1 cellular context compared by ENCODE assay signal in the genomic region with DNA sequence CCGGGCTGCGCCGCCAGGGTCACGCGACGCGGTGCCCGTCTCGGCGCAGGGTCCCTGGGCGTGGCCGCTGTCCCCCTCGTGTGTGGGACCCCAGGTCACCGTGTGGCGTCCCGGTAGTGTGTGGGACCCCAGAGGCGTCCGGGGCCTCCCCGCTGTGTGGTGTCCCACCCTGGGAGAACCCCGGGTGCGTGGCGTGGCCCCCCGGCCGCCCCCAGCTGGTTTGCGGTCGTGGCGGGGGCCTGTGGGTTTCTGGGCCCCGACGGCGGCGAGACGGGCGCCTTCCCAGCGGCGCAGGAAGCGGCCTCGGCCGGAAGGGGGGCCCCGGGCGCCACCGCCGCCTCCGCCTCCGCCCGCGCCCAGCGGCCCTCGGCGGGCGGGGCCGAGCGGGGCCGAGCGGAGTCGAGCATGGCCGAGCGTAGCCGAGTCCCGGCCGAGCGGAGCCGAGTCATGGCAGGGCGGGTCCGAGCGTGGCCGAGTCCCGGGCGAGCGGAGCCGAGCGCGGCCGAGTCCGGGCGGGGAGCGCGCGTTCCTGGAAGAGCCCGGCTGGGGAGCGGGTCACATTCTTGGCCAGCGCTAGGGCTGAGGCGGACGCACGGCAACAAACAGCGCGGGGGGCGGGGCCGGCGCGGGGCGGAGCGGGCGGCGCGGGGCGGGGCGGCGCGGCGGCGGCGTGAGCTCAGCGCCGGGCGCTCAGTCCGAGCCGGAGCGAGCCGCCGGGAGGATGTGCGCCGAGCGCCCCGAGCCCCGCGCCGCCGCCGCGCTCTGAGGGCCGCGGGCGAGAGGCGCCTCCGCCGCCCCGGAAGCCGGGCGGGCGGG.
TF ChIP-seq lines count a peak whose summit lies in the region.

No MANE protein-coding gene starts in this region.

TF ChIP-seq in K562, 482 proteins besides CTCF, POLR2A, EP300 and RAD21 (continued from another document and continues in another):
- TF ChIP-seq, protein P1, sequence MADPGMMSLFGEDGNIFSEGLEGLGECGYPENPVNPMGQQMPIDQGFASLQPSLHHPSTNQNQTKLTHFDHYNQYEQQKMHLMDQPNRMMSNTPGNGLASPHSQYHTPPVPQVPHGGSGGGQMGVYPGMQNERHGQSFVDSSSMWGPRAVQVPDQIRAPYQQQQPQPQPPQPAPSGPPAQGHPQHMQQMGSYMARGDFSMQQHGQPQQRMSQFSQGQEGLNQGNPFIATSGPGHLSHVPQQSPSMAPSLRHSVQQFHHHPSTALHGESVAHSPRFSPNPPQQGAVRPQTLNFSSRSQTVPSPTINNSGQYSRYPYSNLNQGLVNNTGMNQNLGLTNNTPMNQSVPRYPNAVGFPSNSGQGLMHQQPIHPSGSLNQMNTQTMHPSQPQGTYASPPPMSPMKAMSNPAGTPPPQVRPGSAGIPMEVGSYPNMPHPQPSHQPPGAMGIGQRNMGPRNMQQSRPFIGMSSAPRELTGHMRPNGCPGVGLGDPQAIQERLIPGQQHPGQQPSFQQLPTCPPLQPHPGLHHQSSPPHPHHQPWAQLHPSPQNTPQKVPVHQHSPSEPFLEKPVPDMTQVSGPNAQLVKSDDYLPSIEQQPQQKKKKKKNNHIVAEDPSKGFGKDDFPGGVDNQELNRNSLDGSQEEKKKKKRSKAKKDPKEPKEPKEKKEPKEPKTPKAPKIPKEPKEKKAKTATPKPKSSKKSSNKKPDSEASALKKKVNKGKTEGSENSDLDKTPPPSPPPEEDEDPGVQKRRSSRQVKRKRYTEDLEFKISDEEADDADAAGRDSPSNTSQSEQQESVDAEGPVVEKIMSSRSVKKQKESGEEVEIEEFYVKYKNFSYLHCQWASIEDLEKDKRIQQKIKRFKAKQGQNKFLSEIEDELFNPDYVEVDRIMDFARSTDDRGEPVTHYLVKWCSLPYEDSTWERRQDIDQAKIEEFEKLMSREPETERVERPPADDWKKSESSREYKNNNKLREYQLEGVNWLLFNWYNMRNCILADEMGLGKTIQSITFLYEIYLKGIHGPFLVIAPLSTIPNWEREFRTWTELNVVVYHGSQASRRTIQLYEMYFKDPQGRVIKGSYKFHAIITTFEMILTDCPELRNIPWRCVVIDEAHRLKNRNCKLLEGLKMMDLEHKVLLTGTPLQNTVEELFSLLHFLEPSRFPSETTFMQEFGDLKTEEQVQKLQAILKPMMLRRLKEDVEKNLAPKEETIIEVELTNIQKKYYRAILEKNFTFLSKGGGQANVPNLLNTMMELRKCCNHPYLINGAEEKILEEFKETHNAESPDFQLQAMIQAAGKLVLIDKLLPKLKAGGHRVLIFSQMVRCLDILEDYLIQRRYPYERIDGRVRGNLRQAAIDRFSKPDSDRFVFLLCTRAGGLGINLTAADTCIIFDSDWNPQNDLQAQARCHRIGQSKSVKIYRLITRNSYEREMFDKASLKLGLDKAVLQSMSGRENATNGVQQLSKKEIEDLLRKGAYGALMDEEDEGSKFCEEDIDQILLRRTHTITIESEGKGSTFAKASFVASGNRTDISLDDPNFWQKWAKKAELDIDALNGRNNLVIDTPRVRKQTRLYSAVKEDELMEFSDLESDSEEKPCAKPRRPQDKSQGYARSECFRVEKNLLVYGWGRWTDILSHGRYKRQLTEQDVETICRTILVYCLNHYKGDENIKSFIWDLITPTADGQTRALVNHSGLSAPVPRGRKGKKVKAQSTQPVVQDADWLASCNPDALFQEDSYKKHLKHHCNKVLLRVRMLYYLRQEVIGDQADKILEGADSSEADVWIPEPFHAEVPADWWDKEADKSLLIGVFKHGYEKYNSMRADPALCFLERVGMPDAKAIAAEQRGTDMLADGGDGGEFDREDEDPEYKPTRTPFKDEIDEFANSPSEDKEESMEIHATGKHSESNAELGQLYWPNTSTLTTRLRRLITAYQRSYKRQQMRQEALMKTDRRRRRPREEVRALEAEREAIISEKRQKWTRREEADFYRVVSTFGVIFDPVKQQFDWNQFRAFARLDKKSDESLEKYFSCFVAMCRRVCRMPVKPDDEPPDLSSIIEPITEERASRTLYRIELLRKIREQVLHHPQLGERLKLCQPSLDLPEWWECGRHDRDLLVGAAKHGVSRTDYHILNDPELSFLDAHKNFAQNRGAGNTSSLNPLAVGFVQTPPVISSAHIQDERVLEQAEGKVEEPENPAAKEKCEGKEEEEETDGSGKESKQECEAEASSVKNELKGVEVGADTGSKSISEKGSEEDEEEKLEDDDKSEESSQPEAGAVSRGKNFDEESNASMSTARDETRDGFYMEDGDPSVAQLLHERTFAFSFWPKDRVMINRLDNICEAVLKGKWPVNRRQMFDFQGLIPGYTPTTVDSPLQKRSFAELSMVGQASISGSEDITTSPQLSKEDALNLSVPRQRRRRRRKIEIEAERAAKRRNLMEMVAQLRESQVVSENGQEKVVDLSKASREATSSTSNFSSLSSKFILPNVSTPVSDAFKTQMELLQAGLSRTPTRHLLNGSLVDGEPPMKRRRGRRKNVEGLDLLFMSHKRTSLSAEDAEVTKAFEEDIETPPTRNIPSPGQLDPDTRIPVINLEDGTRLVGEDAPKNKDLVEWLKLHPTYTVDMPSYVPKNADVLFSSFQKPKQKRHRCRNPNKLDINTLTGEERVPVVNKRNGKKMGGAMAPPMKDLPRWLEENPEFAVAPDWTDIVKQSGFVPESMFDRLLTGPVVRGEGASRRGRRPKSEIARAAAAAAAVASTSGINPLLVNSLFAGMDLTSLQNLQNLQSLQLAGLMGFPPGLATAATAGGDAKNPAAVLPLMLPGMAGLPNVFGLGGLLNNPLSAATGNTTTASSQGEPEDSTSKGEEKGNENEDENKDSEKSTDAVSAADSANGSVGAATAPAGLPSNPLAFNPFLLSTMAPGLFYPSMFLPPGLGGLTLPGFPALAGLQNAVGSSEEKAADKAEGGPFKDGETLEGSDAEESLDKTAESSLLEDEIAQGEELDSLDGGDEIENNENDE (IDR thresholded peaks at IDR 0.05; ENCODE audit: low read depth, low read length) = no peak
- TF ChIP-seq ADNP (tag; IDR thresholded peaks at IDR 0.05) = no peak
- TF ChIP-seq TCFL5 (CRISPR knock-in tag; conservative IDR thresholded peaks at IDR 0.05) = no peak
- TF ChIP-seq, protein P2, sequence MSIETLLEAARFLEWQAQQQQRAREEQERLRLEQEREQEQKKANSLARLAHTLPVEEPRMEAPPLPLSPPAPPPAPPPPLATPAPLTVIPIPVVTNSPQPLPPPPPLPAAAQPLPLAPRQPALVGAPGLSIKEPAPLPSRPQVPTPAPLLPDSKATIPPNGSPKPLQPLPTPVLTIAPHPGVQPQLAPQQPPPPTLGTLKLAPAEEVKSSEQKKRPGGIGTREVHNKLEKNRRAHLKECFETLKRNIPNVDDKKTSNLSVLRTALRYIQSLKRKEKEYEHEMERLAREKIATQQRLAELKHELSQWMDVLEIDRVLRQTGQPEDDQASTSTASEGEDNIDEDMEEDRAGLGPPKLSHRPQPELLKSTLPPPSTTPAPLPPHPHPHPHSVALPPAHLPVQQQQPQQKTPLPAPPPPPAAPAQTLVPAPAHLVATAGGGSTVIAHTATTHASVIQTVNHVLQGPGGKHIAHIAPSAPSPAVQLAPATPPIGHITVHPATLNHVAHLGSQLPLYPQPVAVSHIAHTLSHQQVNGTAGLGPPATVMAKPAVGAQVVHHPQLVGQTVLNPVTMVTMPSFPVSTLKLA (conservative IDR thresholded peaks at IDR 0.05) = peak in 1 of 2 experiments; percentile 53; a peak in 2 of 4 replicates
- TF ChIP-seq XRCC5 (IDR thresholded peaks at IDR 0.05; ENCODE audit: low read depth, low read length) = no peak
- no peak for TF ChIP-seq HLTF (IDR thresholded peaks at IDR 0.05)
- no peak for TF ChIP-seq NCOA1 (IDR thresholded peaks at IDR 0.05; ENCODE audit: low read depth)
- no peak for TF ChIP-seq POLR3A (IDR thresholded peaks at IDR 0.05; ENCODE audit: borderline replicate concordance, extremely low read depth, insufficient read depth, insufficient read length)
- no peak for TF ChIP-seq ZNF77 (CRISPR knock-in tag; IDR thresholded peaks at IDR 0.05)
- peak; percentile 62 for TF ChIP-seq POLR2B (IDR thresholded peaks at IDR 0.05; ENCODE audit: low read depth, partially characterized antibody)
- TF ChIP-seq KDM1A (IDR thresholded peaks at IDR 0.05) = no peak
- TF ChIP-seq SNRNP70 (optimal IDR thresholded peaks at IDR 0.05; ENCODE audit: low read depth, low read length) = no peak
- no peak for TF ChIP-seq ZNF780A (CRISPR knock-in tag; IDR thresholded peaks at IDR 0.05)
- TF ChIP-seq NBN (IDR thresholded peaks at IDR 0.05; ENCODE audit: low read depth) = no peak
- TF ChIP-seq STAT5A (IDR thresholded peaks at IDR 0.05; ENCODE audit: borderline replicate concordance, low read length) = no peak
- TF ChIP-seq SAFB2 (IDR thresholded peaks at IDR 0.05; ENCODE audit: borderline replicate concordance, low read depth, low read length, severe bottlenecking) = no peak
- TF ChIP-seq, protein P3, sequence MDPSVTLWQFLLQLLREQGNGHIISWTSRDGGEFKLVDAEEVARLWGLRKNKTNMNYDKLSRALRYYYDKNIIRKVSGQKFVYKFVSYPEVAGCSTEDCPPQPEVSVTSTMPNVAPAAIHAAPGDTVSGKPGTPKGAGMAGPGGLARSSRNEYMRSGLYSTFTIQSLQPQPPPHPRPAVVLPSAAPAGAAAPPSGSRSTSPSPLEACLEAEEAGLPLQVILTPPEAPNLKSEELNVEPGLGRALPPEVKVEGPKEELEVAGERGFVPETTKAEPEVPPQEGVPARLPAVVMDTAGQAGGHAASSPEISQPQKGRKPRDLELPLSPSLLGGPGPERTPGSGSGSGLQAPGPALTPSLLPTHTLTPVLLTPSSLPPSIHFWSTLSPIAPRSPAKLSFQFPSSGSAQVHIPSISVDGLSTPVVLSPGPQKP (CRISPR knock-in tag; IDR thresholded peaks at IDR 0.05) = no peak
- no peak for TF ChIP-seq ZNF76 (CRISPR knock-in tag; IDR thresholded peaks at IDR 0.05; ENCODE audit: borderline replicate concordance)
- TF ChIP-seq ZNF75A (CRISPR knock-in tag; IDR thresholded peaks at IDR 0.05) = no peak
- TF ChIP-seq ZNF217 (CRISPR knock-in tag; IDR thresholded peaks at IDR 0.05) = no peak
- TF ChIP-seq DIDO1 (tag; IDR thresholded peaks at IDR 0.05; ENCODE audit: low read depth) = no peak
- TF ChIP-seq, protein P4, sequence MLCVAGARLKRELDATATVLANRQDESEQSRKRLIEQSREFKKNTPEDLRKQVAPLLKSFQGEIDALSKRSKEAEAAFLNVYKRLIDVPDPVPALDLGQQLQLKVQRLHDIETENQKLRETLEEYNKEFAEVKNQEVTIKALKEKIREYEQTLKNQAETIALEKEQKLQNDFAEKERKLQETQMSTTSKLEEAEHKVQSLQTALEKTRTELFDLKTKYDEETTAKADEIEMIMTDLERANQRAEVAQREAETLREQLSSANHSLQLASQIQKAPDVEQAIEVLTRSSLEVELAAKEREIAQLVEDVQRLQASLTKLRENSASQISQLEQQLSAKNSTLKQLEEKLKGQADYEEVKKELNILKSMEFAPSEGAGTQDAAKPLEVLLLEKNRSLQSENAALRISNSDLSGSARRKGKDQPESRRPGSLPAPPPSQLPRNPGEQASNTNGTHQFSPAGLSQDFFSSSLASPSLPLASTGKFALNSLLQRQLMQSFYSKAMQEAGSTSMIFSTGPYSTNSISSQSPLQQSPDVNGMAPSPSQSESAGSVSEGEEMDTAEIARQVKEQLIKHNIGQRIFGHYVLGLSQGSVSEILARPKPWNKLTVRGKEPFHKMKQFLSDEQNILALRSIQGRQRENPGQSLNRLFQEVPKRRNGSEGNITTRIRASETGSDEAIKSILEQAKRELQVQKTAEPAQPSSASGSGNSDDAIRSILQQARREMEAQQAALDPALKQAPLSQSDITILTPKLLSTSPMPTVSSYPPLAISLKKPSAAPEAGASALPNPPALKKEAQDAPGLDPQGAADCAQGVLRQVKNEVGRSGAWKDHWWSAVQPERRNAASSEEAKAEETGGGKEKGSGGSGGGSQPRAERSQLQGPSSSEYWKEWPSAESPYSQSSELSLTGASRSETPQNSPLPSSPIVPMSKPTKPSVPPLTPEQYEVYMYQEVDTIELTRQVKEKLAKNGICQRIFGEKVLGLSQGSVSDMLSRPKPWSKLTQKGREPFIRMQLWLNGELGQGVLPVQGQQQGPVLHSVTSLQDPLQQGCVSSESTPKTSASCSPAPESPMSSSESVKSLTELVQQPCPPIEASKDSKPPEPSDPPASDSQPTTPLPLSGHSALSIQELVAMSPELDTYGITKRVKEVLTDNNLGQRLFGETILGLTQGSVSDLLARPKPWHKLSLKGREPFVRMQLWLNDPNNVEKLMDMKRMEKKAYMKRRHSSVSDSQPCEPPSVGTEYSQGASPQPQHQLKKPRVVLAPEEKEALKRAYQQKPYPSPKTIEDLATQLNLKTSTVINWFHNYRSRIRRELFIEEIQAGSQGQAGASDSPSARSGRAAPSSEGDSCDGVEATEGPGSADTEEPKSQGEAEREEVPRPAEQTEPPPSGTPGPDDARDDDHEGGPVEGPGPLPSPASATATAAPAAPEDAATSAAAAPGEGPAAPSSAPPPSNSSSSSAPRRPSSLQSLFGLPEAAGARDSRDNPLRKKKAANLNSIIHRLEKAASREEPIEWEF (CRISPR knock-in tag; IDR thresholded peaks at IDR 0.05) = no peak
- TF ChIP-seq ZNF717 (CRISPR knock-in tag; IDR thresholded peaks at IDR 0.05) = no peak
- TF ChIP-seq, protein P5, sequence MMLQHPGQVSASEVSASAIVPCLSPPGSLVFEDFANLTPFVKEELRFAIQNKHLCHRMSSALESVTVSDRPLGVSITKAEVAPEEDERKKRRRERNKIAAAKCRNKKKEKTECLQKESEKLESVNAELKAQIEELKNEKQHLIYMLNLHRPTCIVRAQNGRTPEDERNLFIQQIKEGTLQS (IDR thresholded peaks at IDR 0.05) = no peak
- TF ChIP-seq, protein P5 (CRISPR knock-in tag; conservative IDR thresholded peaks at IDR 0.05) = no peak
- no peak for TF ChIP-seq FOXJ3 (CRISPR knock-in tag; IDR thresholded peaks at IDR 0.05)
- no peak for TF ChIP-seq ZNF408 (CRISPR knock-in tag; IDR thresholded peaks at IDR 0.05; ENCODE audit: low read depth)
- TF ChIP-seq, protein P6, sequence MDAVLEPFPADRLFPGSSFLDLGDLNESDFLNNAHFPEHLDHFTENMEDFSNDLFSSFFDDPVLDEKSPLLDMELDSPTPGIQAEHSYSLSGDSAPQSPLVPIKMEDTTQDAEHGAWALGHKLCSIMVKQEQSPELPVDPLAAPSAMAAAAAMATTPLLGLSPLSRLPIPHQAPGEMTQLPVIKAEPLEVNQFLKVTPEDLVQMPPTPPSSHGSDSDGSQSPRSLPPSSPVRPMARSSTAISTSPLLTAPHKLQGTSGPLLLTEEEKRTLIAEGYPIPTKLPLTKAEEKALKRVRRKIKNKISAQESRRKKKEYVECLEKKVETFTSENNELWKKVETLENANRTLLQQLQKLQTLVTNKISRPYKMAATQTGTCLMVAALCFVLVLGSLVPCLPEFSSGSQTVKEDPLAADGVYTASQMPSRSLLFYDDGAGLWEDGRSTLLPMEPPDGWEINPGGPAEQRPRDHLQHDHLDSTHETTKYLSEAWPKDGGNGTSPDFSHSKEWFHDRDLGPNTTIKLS (IDR thresholded peaks at IDR 0.05; ENCODE audit: borderline replicate concordance, low read depth) = peak; percentile 77
- TF ChIP-seq DACH1 (IDR thresholded peaks at IDR 0.05; ENCODE audit: partially characterized antibody) = no peak
- TF ChIP-seq SAFB (IDR thresholded peaks at IDR 0.05; ENCODE audit: borderline replicate concordance, low read depth, low read length) = peak; percentile 51; the same call in 1 of the 2 replicates
